In genomic region chr9:34025811-34026210, GRCh38 we compare ENCODE assay signal across 15 cellular contexts. TPM values are rescaled to one million over a fixed set of nuclear protein-coding genes. Genes with fewer than 3 reads are reported as not detected.
A peak's percentile ranks its signal among the peaks of the same experiment; 100 is the strongest.
DNase-seq lines count a peak whose midpoint lies in the region; ATAC-seq and TF ChIP-seq lines count a peak whose summit lies in the region.
"Had no signal": no experiment of that assay in that cellular context is flagged by ENCODE, and none has a peak within 500 bp of the region (broad histone marks: within the 10 kb centered on the region; RNA-seq: fewer than 3 reads in every experiment).

No MANE protein-coding gene starts in this region.

- H3K27ac Mint-ChIP-seq in CD8-positive, alpha-beta memory T cell = peak overlapping the region in 6 of 8 donors; percentile 2 to 65 (median 27)

- peak overlapping the region; percentile 9 for H3K4ac ChIP-seq in trophoblast cell (ENCODE audit: low read depth, low read length)
- no peak overlapping the region for H3K4ac ChIP-seq in mesenchymal stem cell (ENCODE audit: low read depth in 1 of 2, low read length in 2 of 2)

- no peak overlapping the region for H2BK5ac ChIP-seq in trophoblast cell (ENCODE audit: low read depth, low read length, poor library complexity)
- no peak overlapping the region for H2BK5ac ChIP-seq in mesenchymal stem cell (ENCODE audit: low read depth, low read length, poor library complexity, severe bottlenecking)

- ATAC-seq in GM19328 (IDR thresholded peaks at IDR 0.05; ENCODE audit: unreplicated experiment) (no peak), HG02642 (IDR thresholded peaks at IDR 0.05; ENCODE audit: poor library complexity, unreplicated experiment) (no peak)
- ATAC-seq: HCT116 had no signal

- H3K79me1 ChIP-seq in trophoblast cell (ENCODE audit: low read length) (no peaks in the 10 kb centered on the region), mesenchymal stem cell (replicated peaks; ENCODE audit: low read length, poor library complexity, severe bottlenecking) (no peaks in the 10 kb centered on the region)

- H3K36me3 Mint-ChIP-seq in CD8-positive, alpha-beta memory T cell = peaks cover 0 to 10% (median 0%) of the 10 kb centered on the region in 3 donors

- H4K20me1 ChIP-seq in OCI-LY7 (ENCODE audit: insufficient read depth, low read length) = peaks cover 13% of the 10 kb centered on the region; the same call in 1 of the 2 replicates

- H3K14ac ChIP-seq in trophoblast cell (ENCODE audit: low read length) (no peak overlapping the region), mesenchymal stem cell (ENCODE audit: low read length in 2 of 2) (no peak overlapping the region)

- peaks cover 99% of the 10 kb centered on the region for H3K79me2 ChIP-seq in OCI-LY7 (ENCODE audit: insufficient read depth, low read depth, low read length)
- H3K79me2 ChIP-seq in trophoblast cell (ENCODE audit: control insufficient read depth, insufficient read depth, low read length, poor library complexity) = peaks cover 12% of the 10 kb centered on the region

- no peaks in the 10 kb centered on the region for H3K9me2 ChIP-seq in OCI-LY7 (ENCODE audit: insufficient read depth, low read length)
- H3K9me2 ChIP-seq: SK-N-SH had no signal

- H4K91ac ChIP-seq in trophoblast cell (ENCODE audit: low read depth, low read length) (no peak overlapping the region), mesenchymal stem cell (ENCODE audit: low read length) (no peak overlapping the region)

- H4K12ac ChIP-seq in trophoblast cell (ENCODE audit: low read depth, low read length) = no peak overlapping the region

- no peaks in the 10 kb centered on the region for H3K9me3 ChIP-seq in CD8-positive, alpha-beta memory T cell (ENCODE audit: low read length)
- H3K9me3 ChIP-seq in OCI-LY7 (ENCODE audit: low read length) (no peaks in the 10 kb centered on the region), esophagus muscularis mucosa (no peaks in the 10 kb centered on the region), trophoblast cell (ENCODE audit: insufficient read depth, low read depth, low read length) (no peaks in the 10 kb centered on the region), mesenchymal stem cell (ENCODE audit: control insufficient read depth, low read length) (no peaks in the 10 kb centered on the region)
- H3K9me3 ChIP-seq: SK-N-SH had no signal

- H3K27ac ChIP-seq in CD8-positive, alpha-beta memory T cell (ENCODE audit: low read depth, low read length) = no peak overlapping the region
- no peak overlapping the region for H3K27ac ChIP-seq in OCI-LY7 (ENCODE audit: low read depth, low read length, poor library complexity, severe bottlenecking)
- H3K27ac ChIP-seq in esophagus muscularis mucosa (replicated peaks in 1 of 4) = peak overlapping the region; percentile 64 to 77 (median 68)
- no peak overlapping the region for H3K27ac ChIP-seq in trophoblast cell (ENCODE audit: low read depth, low read length)
- no peak overlapping the region for H3K27ac ChIP-seq in mesenchymal stem cell (ENCODE audit: low read length, poor library complexity, severe bottlenecking)
- H3K27ac ChIP-seq: HL-60, PC-9 had no signal

- intact Hi-C loops in OCI-LY7 (cut with micrococcal nuclease; ENCODE audit: unreplicated experiment) = no loop called here
- intact Hi-C loops in esophagus muscularis mucosa (cut with DNase I) = no loop called here

- H3K9ac ChIP-seq in trophoblast cell (ENCODE audit: low read length) (no peak overlapping the region), mesenchymal stem cell (ENCODE audit: low read length) (no peak overlapping the region)
- H3K9ac ChIP-seq: SK-N-SH had no signal

- H3K23ac ChIP-seq in trophoblast cell (ENCODE audit: low read length) = no peak overlapping the region
- no peak overlapping the region for H3K23ac ChIP-seq in mesenchymal stem cell (ENCODE audit: low read length in 2 of 2)

- no peak overlapping the region for H3K4me3 ChIP-seq in CD8-positive, alpha-beta memory T cell (ENCODE audit: low read length)
- H3K4me3 ChIP-seq in OCI-LY7 (ENCODE audit: low read depth, low read length, poor library complexity, severe bottlenecking) (no peak overlapping the region), esophagus muscularis mucosa (no peak overlapping the region), trophoblast cell (ENCODE audit: low read depth, low read length) (no peak overlapping the region), mesenchymal stem cell (ENCODE audit: insufficient read depth in 1 of 2, low read depth in 1 of 2, low read length in 2 of 2) (no peak overlapping the region)
- H3K4me3 ChIP-seq: PC-9 had no signal

- no peak overlapping the region for H2BK15ac ChIP-seq in mesenchymal stem cell (ENCODE audit: low read depth, poor library complexity, severe bottlenecking)

- H3K18ac ChIP-seq in trophoblast cell (ENCODE audit: low read length) (no peak overlapping the region), mesenchymal stem cell (ENCODE audit: low read depth in 1 of 2, low read length in 2 of 2) (no peak overlapping the region)

- H3K4me2 ChIP-seq in OCI-LY7 (ENCODE audit: low read length) = no peak overlapping the region
- H3K4me2 ChIP-seq in trophoblast cell (ENCODE audit: low read length) = no peak overlapping the region
- H3K4me2 ChIP-seq in mesenchymal stem cell (ENCODE audit: low read length, poor library complexity, severe bottlenecking) = no peak overlapping the region
- H3K4me2 ChIP-seq: PC-9, SK-N-SH had no signal

- no peak overlapping the region for H2AK5ac ChIP-seq in trophoblast cell (ENCODE audit: low read length)
- no peak overlapping the region for H2AK5ac ChIP-seq in mesenchymal stem cell (ENCODE audit: low read length, severe bottlenecking)

- H2AFZ ChIP-seq in OCI-LY7 (ENCODE audit: low read length) = no peak overlapping the region
- H2AFZ ChIP-seq in trophoblast cell (ENCODE audit: insufficient read depth, low read length, poor library complexity) = no peak overlapping the region
- no peak overlapping the region for H2AFZ ChIP-seq in mesenchymal stem cell (ENCODE audit: low read depth, low read length)
- H2AFZ ChIP-seq: PC-9 had no signal

- no peak overlapping the region for H3K4me3 Mint-ChIP-seq in CD8-positive, alpha-beta memory T cell

- no peak overlapping the region for H2BK120ac ChIP-seq in trophoblast cell (ENCODE audit: insufficient read depth, low read length, poor library complexity)
- H2BK120ac ChIP-seq in mesenchymal stem cell (ENCODE audit: low read depth, low read length) = no peak overlapping the region

- H3K4me1 Mint-ChIP-seq in CD8-positive, alpha-beta memory T cell = peaks cover 17 to 29% (median 28%) of the 10 kb centered on the region in 3 donors

- no peak for TF ChIP-seq POLR2A in esophagus muscularis mucosa (IDR thresholded peaks at IDR 0.05; ENCODE audit: low read depth)

- no peaks in the 10 kb centered on the region for H3K4me1 ChIP-seq in CD8-positive, alpha-beta memory T cell (ENCODE audit: insufficient read depth, low read length)
- H3K4me1 ChIP-seq in OCI-LY7 (ENCODE audit: insufficient read depth, low read length, poor library complexity, severe bottlenecking) (no peaks in the 10 kb centered on the region), esophagus muscularis mucosa (peaks cover 0 to 45% (median 33%) of the 10 kb centered on the region in 4 donors), trophoblast cell (ENCODE audit: control insufficient read depth in 1 of 2, insufficient read depth in 2 of 2, low read length in 2 of 2) (no peaks in the 10 kb centered on the region), mesenchymal stem cell (ENCODE audit: control insufficient read depth, insufficient read depth, low read depth, low read length) (peaks cover 2% of the 10 kb centered on the region)

- H3K27me3 ChIP-seq in CD8-positive, alpha-beta memory T cell (ENCODE audit: insufficient read depth, low read length, poor library complexity, severe bottlenecking) = no peaks in the 10 kb centered on the region
- H3K27me3 ChIP-seq in esophagus muscularis mucosa (no peaks in the 10 kb centered on the region), trophoblast cell (ENCODE audit: insufficient read depth, low read length) (no peaks in the 10 kb centered on the region), mesenchymal stem cell (ENCODE audit: control insufficient read depth in 1 of 2, insufficient read depth in 1 of 2, low read length in 2 of 2) (no peaks in the 10 kb centered on the region)

- TF ChIP-seq CTCF in OCI-LY7 (conservative IDR thresholded peaks at IDR 0.05; ENCODE audit: low read length) = no peak
- no peak for TF ChIP-seq CTCF in esophagus muscularis mucosa (IDR thresholded peaks at IDR 0.05)

- no peaks in the 10 kb centered on the region for H3K27me3 Mint-ChIP-seq in CD8-positive, alpha-beta memory T cell

- H3K9me3 Mint-ChIP-seq in CD8-positive, alpha-beta memory T cell = no peaks in the 10 kb centered on the region

- H2BK12ac ChIP-seq in trophoblast cell (ENCODE audit: low read length) (no peak overlapping the region), mesenchymal stem cell (ENCODE audit: low read length in 2 of 2) (no peak overlapping the region)

- TF ChIP-seq EP300 in esophagus muscularis mucosa (IDR thresholded peaks at IDR 0.05) = no peak

- CTCF ChIA-PET in CD8-positive, alpha-beta memory T cell (lab: Charles Lee) = no interaction called here
- CTCF ChIA-PET in OCI-LY7 (lab: Charles Lee; ENCODE audit: unreplicated experiment) = interaction anchor here (0.5 kb wide), 1 partner anchor 288 kb away, joined by 3 read pairs; no protein-coding TSS in a partner anchor

- no peak overlapping the region for H4K8ac ChIP-seq in trophoblast cell (ENCODE audit: low read depth, low read length)
- no peak overlapping the region for H4K8ac ChIP-seq in mesenchymal stem cell (ENCODE audit: low read length)

- POLR2A ChIA-PET in CD8-positive, alpha-beta memory T cell (lab: Charles Lee) = no interaction called here
- POLR2A ChIA-PET in OCI-LY7 (lab: Charles Lee) = interaction anchor here (0.6 to 1.0 kb wide), 3 partner anchors 27 to 74 kb away, joined by 3 to 4 read pairs (median 3); no protein-coding TSS in a partner anchor

- H3K36me3 ChIP-seq in CD8-positive, alpha-beta memory T cell (ENCODE audit: insufficient read depth, low read length) = no peaks in the 10 kb centered on the region
- H3K36me3 ChIP-seq in OCI-LY7 (ENCODE audit: insufficient read depth, low read length) (peaks cover 68% of the 10 kb centered on the region), esophagus muscularis mucosa (peaks cover 0 to 12% (median 3%) of the 10 kb centered on the region in 4 donors), trophoblast cell (ENCODE audit: control insufficient read depth in 1 of 2, insufficient read depth in 2 of 2, low read length in 2 of 2) (peaks cover 12 to 13% of the 10 kb centered on the region in 2 experiments), mesenchymal stem cell (ENCODE audit: control insufficient read depth in 1 of 2, insufficient read depth in 2 of 2, low read depth in 1 of 2, low read length in 2 of 2) (peaks cover 7 to 13% of the 10 kb centered on the region in 2 experiments)

- BruUV-seq in OCI-LY7 (replicated peaks; lab: Mats Ljungman, UMichigan) = TSS peak; percentile 27

- 72% methylated on average over 5 of the region's 5 CpGs for WGBS in esophagus muscularis mucosa
- WGBS in trophoblast cell (ENCODE audit: extremely low coverage, insufficient coverage, insufficient read length) = no CpG with 5 or more reads among the region's 5 CpGs
- 96% methylated on average over 5 of the region's 5 CpGs for WGBS in mesenchymal stem cell

- no peak for DNase-seq in CD8-positive, alpha-beta memory T cell
- DNase-seq in OCI-LY7 (ENCODE audit: low spot score) (no peak), esophagus muscularis mucosa (ENCODE audit: extremely low spot score) (no peak), trophoblast cell (no peak), NCI-H146 treated with DMSO at 0.1 percent for 48 hours (lab: John Stamatoyannopoulos, UW; ENCODE audit: unreplicated experiment) (no peak), mesenchymal stem cell (no peak)
- DNase-seq: KG1, NCI-H1092, NCI-H1694, PC-9, SK-N-SH had no signal

RNA-seq across cellular contexts. Expression of gene UBAP2, which starts 22.9 kb away (rescaled TPM):
- total RNA-seq in CD8-positive, alpha-beta memory T cell = 10 to 100 TPM; 50.0 to 51.7 TPM
- polyA plus RNA-seq in CD8-positive, alpha-beta memory T cell = 16.3 TPM
- total RNA-seq in OCI-LY7 (2014; rRNA removed; shearing (Covaris generic)) = 19.0 and 28.5 TPM in 2 replicates
- total RNA-seq in OCI-LY7 (2022) = 63.9 and 65.5 TPM in 2 replicates
- total RNA-seq in esophagus muscularis mucosa = 10 to 100 TPM; 31.0 to 49.6 (median 37.6) TPM
- polyA plus RNA-seq in trophoblast cell (2013) = 47.9 and 48.4 TPM in 2 replicates
- polyA plus RNA-seq in mesenchymal stem cell (2013, experiment 1 of 2) = 22.7 TPM
- 21.7 TPM for polyA plus RNA-seq in mesenchymal stem cell (2013, experiment 2 of 2)

Comparison
In these comparisons a context has a peak if more than half of its experiments do, and no peak if none do; other contexts are left out.
1. H3K27ac ChIP-seq: peak in esophagus muscularis mucosa (4 of 4); none in CD8-positive, alpha-beta memory T cell (single experiment), OCI-LY7 (single experiment), trophoblast cell (single experiment) and mesenchymal stem cell (single experiment).